Comparison of ENCODE assay signal across 11 cellular contexts in the genomic region with DNA sequence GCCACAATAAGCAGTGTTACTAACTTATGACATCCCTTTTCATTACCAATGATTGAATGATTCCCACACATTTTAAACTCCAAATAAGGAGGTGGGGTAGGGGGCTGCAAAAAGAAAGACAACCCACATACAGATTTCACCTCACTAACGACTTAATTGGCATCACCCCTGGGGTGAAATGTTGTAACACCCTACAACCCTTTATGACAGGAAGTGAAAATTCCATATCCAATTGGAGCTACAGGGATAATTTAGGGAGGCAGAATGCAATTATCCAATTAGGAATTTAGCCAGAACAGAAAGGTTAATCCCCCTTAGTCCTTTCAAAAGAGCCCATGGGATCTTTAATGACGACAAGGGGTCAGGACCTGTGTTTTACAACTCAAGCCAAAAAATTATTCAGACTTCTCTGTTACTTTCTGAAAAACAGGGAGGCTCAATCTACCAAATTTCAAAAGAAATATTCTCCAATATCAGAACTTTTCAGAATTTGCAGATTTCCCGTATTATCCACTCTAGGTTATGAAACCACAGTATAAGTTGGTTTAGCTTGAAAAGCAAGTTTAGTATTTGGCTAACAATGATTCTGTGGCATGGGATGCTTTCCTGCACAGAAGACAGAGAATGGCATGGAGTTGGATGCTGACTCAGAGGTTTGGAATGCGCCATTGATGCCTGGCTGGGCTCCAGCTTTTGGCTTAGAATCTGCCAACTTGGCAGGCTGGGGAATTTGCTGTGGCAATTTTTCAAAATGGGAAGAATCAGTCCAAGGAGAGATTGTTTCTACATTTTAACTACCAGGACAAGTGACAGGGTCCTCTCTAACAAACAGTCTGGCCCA.
DNase-seq lines count a peak whose midpoint lies in the region; ATAC-seq and TF ChIP-seq lines count a peak whose summit lies in the region.
"Had no signal": no experiment of that assay in that cellular context is flagged by ENCODE, and none has a peak within 500 bp of the region (broad histone marks: within the 10 kb centered on the region; RNA-seq: fewer than 3 reads in every experiment).

No MANE protein-coding gene starts in this region.

- intact Hi-C loops in CD4-positive, alpha-beta T cell (cut with DNase I, micrococcal nuclease) = no loop called here
- intact Hi-C loops in posterior vena cava (cut with DNase I) = no loop called here

- H3K9me3 Mint-ChIP-seq in endothelial cell (ENCODE audit: unreplicated experiment) = no peaks in the 10 kb centered on the region
- no peaks in the 10 kb centered on the region for H3K9me3 Mint-ChIP-seq in CD4-positive, alpha-beta T cell

- no peaks in the 10 kb centered on the region for H3K4me1 Mint-ChIP-seq in endothelial cell (ENCODE audit: unreplicated experiment)
- no peaks in the 10 kb centered on the region for H3K4me1 Mint-ChIP-seq in CD4-positive, alpha-beta T cell (ENCODE audit: low read depth)

- TF ChIP-seq CTCF in endothelial cell (IDR thresholded peaks at IDR 0.05; ENCODE audit: unreplicated experiment) = no peak
- no peak for TF ChIP-seq CTCF in CD4-positive, alpha-beta T cell (IDR thresholded peaks at IDR 0.05)

- no peak overlapping the region for H3K27ac ChIP-seq in CD4-positive, alpha-beta T cell (ENCODE audit: low read depth, low read length)
- H3K27ac ChIP-seq: KMS-11 had no signal

- no peak overlapping the region for H3K4me3 Mint-ChIP-seq in endothelial cell (ENCODE audit: unreplicated experiment)
- no peak overlapping the region for H3K4me3 Mint-ChIP-seq in CD4-positive, alpha-beta T cell

- POLR2A ChIA-PET in CD4-positive, alpha-beta T cell (lab: Charles Lee) = no interaction called here

- no peaks in the 10 kb centered on the region for H3K9me3 ChIP-seq in CD4-positive, alpha-beta T cell (ENCODE audit: control insufficient read depth, low read length)

- H3K27me3 ChIP-seq in CD4-positive, alpha-beta T cell (ENCODE audit: control insufficient read depth, insufficient read depth, low read length) = no peaks in the 10 kb centered on the region

- no peaks in the 10 kb centered on the region for H3K36me3 Mint-ChIP-seq in endothelial cell (ENCODE audit: low read depth, unreplicated experiment)
- H3K36me3 Mint-ChIP-seq in CD4-positive, alpha-beta T cell (ENCODE audit: low read depth) = no peaks in the 10 kb centered on the region

- peak; percentile 56 for DNase-seq in ELF-1 (ENCODE audit: low read depth, low spot score)
- peak; percentile 47 for DNase-seq in NCI-H460 (ENCODE audit: extremely low read depth, low read depth)
- peak; percentile 31 for DNase-seq in endothelial cell (ENCODE audit: low spot score)
- DNase-seq in non-pigmented ciliary epithelial cell (ENCODE audit: low read depth) = peak; percentile 18
- no peak for DNase-seq in NCI-H1436 (lab: John Stamatoyannopoulos, UW)
- no peak for DNase-seq in CD4-positive, alpha-beta T cell
- DNase-seq in posterior vena cava (ENCODE audit: low spot score) = no peak
- DNase-seq: activated gamma-delta T cell treated with Interleukin-2 at 50 U/mL for 16 hours, T-helper 2 cell had no signal

- peaks cover 3% of the 10 kb centered on the region for H3K27me3 Mint-ChIP-seq in endothelial cell (ENCODE audit: unreplicated experiment)
- no peaks in the 10 kb centered on the region for H3K27me3 Mint-ChIP-seq in CD4-positive, alpha-beta T cell

- no peak overlapping the region for H3K27ac Mint-ChIP-seq in endothelial cell (ENCODE audit: unreplicated experiment)
- H3K27ac Mint-ChIP-seq in CD4-positive, alpha-beta T cell = no peak overlapping the region

- CTCF ChIA-PET in CD4-positive, alpha-beta T cell (lab: Charles Lee) = no interaction called here

- no peak for ATAC-seq in CD4-positive, alpha-beta T cell (ENCODE audit: poor library complexity)
- no peak for ATAC-seq in GM19455 (IDR thresholded peaks at IDR 0.05; ENCODE audit: unreplicated experiment)

Comparison
In these comparisons a context has a peak if more than half of its experiments do, and no peak if none do; other contexts are left out.
1. DNase-seq: peak in ELF-1 (single experiment), NCI-H460 (single experiment), endothelial cell (single experiment) and non-pigmented ciliary epithelial cell (single experiment); none in NCI-H1436 (single experiment), CD4-positive, alpha-beta T cell (0 of 10) and posterior vena cava (single experiment).